8 cellular contexts compared by ENCODE assay signal in the genomic region with DNA sequence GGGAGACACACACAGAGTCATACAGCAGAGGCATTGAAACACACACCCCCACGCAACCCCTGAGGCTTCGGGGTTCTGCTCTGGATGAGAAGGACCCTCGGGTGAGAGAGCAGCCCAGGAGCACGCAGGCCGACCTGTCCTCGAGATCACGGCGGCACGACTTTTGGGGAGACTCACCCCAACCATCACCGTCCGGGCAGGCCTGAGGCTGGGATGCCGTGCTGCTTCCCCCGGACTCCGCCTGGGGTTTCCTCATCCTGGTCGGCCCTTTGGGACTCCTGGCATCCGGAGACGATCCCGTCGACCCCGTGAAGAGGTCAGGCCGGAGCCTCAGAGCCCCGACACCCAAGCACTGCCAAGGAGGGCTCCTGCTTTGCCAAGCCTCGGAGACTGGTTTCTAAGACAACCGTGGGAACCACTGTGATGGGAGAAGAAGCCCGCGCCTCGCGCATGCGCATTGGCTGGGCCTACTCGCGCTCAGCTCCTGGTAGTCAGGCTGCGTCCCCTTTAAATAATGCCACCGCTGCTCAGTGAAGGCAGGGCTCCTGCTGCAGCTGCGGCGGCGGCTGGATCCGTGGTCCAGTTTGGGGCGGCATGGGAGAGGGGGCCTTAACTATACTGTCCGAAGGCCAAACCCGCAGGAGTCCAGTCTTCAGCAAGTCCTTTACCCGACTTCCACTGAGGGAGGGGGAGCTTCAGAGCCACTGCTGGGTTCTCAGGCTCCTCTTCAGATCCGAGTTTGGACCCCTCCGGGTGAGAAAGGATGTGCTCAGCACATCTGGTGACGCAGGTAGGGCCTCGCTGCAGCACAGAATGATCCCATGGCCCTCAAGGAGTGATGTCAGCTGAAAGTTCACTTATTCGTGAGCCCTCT.
DNase-seq lines count a peak whose midpoint lies in the region; ATAC-seq and TF ChIP-seq lines count a peak whose summit lies in the region.

No MANE protein-coding gene starts in this region.

- TF ChIP-seq CTCF in RWPE2 (IDR thresholded peaks at IDR 0.05; ENCODE audit: poor library complexity, severe bottlenecking) (no peak), uterus (IDR thresholded peaks at IDR 0.05) (no peak)

- DNase-seq in DMS53 (lab: John Stamatoyannopoulos, UW), result peak; percentile 82
- peak; percentile 75 for DNase-seq in RWPE2 (ENCODE audit: low spot score)
- DNase-seq in amniotic epithelial cell (ENCODE audit: low read depth), result peak; percentile 44
- DNase-seq in left ventricle myocardium superior, result peak; percentile 90
- DNase-seq in posterior vena cava (ENCODE audit: low spot score), result peak; percentile 93
- peak; percentile 70 to 74 for DNase-seq in uterus

- no peaks in the 10 kb centered on the region for H3K36me3 ChIP-seq in RWPE2 (ENCODE audit: low read depth)
- H3K36me3 ChIP-seq in uterus, result no peaks in the 10 kb centered on the region

- H3K27me3 ChIP-seq in RWPE2 (ENCODE audit: insufficient read depth, poor library complexity, severe bottlenecking) (no peaks in the 10 kb centered on the region), uterus (no peaks in the 10 kb centered on the region)

- intact Hi-C loops in left ventricle myocardium superior (cut with micrococcal nuclease), result no loop called here
- intact Hi-C loops in posterior vena cava (cut with DNase I), result no loop called here
- intact Hi-C loops in uterus (cut with DNase I; ENCODE audit: low total_unique reads), result no loop called here

- H3K4me3 ChIP-seq in RWPE2 (ENCODE audit: severe bottlenecking) (peak overlapping the region; percentile 25), uterus (peak overlapping the region; percentile 5 to 23)

- peak; percentile 62 for ATAC-seq in HG02852 (IDR thresholded peaks at IDR 0.05; ENCODE audit: unreplicated experiment)
- peak; percentile 83 for ATAC-seq in RWPE2 (ENCODE audit: low read depth)
- ATAC-seq in left ventricle myocardium superior, result peak; percentile 93
- no peak for ATAC-seq in HG03025 (IDR thresholded peaks at IDR 0.05; ENCODE audit: low FRiP score, unreplicated experiment)

- H3K27ac ChIP-seq in RWPE2 (ENCODE audit: poor library complexity, severe bottlenecking) (no peak overlapping the region), uterus (no peak overlapping the region)

- H3K9me3 ChIP-seq in RWPE2 (ENCODE audit: severe bottlenecking) (no peaks in the 10 kb centered on the region), uterus (no peaks in the 10 kb centered on the region)

- no peak for TF ChIP-seq POLR2A in uterus (IDR thresholded peaks at IDR 0.05)

- peaks cover 5% of the 10 kb centered on the region for H3K4me1 ChIP-seq in RWPE2 (ENCODE audit: insufficient read depth, poor library complexity, severe bottlenecking)
- H3K4me1 ChIP-seq in uterus, result no peaks in the 10 kb centered on the region
